In genomic region chr13:74920361-74920760, GRCh38 we compare ENCODE assay signal across 1 cellular context.
TF ChIP-seq lines count a peak whose summit lies in the region.

No MANE protein-coding gene starts in this region.

TF ChIP-seq in K562, 482 proteins besides CTCF, POLR2A, EP300 and RAD21 (continued from another document):
- TF ChIP-seq CLOCK (CRISPR knock-in tag; IDR thresholded peaks at IDR 0.05; ENCODE audit: borderline replicate concordance) = no peak
- no peak for TF ChIP-seq ZNF282 (CRISPR knock-in tag; IDR thresholded peaks at IDR 0.05)
- TF ChIP-seq ZNF57 (CRISPR knock-in tag; IDR thresholded peaks at IDR 0.05) = no peak
- TF ChIP-seq PTBP1 (IDR thresholded peaks at IDR 0.05; ENCODE audit: low read depth, low read length) = no peak
- TF ChIP-seq PRPF4 (IDR thresholded peaks at IDR 0.05; ENCODE audit: insufficient read depth, low read depth, low read length, poor library complexity, severe bottlenecking) = no peak
- TF ChIP-seq HDAC3 (IDR thresholded peaks at IDR 0.05; ENCODE audit: borderline replicate concordance, partially characterized antibody) = no peak
- TF ChIP-seq NFRKB (IDR thresholded peaks at IDR 0.05; ENCODE audit: low read depth) = peak; percentile 12; the same call in 1 of the 2 replicates
- no peak for TF ChIP-seq ZNF184 (CRISPR knock-in tag; IDR thresholded peaks at IDR 0.05)
- TF ChIP-seq ZKSCAN3 (CRISPR knock-in tag; IDR thresholded peaks at IDR 0.05) = no peak
- peak; percentile 85 for TF ChIP-seq TCF3 (CRISPR knock-in tag; IDR thresholded peaks at IDR 0.05)
- TF ChIP-seq POLR2AphosphoS2 (IDR thresholded peaks at IDR 0.05; ENCODE audit: low read length) = no peak
- no peak for TF ChIP-seq U2AF2 (optimal IDR thresholded peaks at IDR 0.05; ENCODE audit: low read depth, low read length)
- no peak for TF ChIP-seq PYGO2 (tag; IDR thresholded peaks at IDR 0.05)
